8 cellular contexts compared by ENCODE assay signal in the genomic region with DNA sequence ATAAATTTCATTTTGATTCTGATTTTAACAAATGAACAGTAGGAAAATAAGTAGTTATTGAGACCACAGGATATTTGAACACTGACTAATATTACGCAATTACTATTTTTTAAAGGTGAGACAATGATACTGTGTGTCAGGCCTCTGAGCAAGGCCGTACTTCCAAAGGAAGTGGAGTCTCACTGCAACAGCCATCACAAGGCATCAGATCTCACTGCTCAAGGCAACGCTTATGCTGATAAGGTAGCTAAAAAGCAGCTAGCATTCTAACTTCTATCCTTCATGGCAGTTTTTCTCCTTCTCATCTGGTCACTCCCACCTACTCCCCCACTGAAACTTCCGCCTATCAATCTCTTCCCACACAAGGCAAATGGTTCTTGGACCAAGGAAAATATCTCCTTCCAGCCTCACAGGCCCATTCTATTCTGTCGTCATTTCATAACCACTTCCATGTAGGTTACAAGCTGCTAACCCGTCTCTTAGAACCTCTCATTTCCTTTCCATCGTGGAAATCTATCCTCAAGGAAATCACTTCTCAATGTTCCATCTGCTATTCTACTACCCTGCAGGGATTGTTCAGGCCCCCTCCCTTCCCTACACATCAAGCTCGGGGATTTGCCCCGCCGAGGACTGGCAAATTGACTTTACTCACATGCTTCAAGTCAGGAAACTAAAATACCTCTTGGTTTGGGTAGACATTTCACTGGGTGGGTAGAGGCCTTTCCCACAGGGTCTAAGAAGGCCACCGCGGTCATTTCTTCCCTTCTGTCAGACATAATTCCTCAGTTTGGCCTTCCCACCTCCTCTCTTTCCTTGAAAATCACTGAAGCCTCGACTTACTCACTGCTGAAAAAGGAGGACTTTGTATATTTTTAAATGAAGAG. TPM values are rescaled to one million over a fixed set of nuclear protein-coding genes. Genes with fewer than 3 reads are reported as not detected.
DNase-seq lines count a peak whose midpoint lies in the region; ATAC-seq and TF ChIP-seq lines count a peak whose summit lies in the region.
"Not testable (repeated sequence)": the region's sequence is repeated elsewhere in the genome, so short reads cannot be mapped to it uniquely, and the experiment has no call there.

No MANE protein-coding gene starts in this region.

- H3K27ac ChIP-seq in CD4-positive, alpha-beta memory T cell (ENCODE audit: low read depth, low read length); neural progenitor cell: not testable (repeated sequence)
- H3K27ac ChIP-seq in GM23248 (peak overlapping the region; percentile 76), Karpas-422 (ENCODE audit: low read length) (peak overlapping the region; percentile 90), RWPE2 (ENCODE audit: poor library complexity, severe bottlenecking) (peak overlapping the region; percentile 98), right cardiac atrium (ENCODE audit: low read length) (peak overlapping the region; percentile 40)

- H3K4me2 ChIP-seq in GM23248 (ENCODE audit: unreplicated experiment) = not testable (repeated sequence)
- H3K4me2 ChIP-seq in Karpas-422 (ENCODE audit: low read depth, low read length, poor library complexity, severe bottlenecking) (peak overlapping the region; percentile 92), neural progenitor cell (peak overlapping the region; percentile 99)

- H3K9me2 ChIP-seq in GM23248 (ENCODE audit: insufficient read depth); Karpas-422 (replicated peaks; ENCODE audit: insufficient read depth, low read length): not testable (repeated sequence)

- H3K4me3 ChIP-seq in CD4-positive, alpha-beta memory T cell (ENCODE audit: low read length in 2 of 2); GM23248; RWPE2 (ENCODE audit: severe bottlenecking); right cardiac atrium (ENCODE audit: low read length): not testable (repeated sequence)
- peak overlapping the region; percentile 94 for H3K4me3 ChIP-seq in Karpas-422 (ENCODE audit: low read length)
- peak overlapping the region; percentile 85 for H3K4me3 ChIP-seq in neural progenitor cell

- CTCF ChIA-PET in CD4-positive, alpha-beta memory T cell (lab: Charles Lee; ENCODE audit: partially characterized antibody) = not testable (repeated sequence)

- peaks cover 61% of the 10 kb centered on the region for H3K79me2 ChIP-seq in GM23248 (ENCODE audit: insufficient read depth)
- peaks cover 92% of the 10 kb centered on the region for H3K79me2 ChIP-seq in Karpas-422 (ENCODE audit: low read length)
- H3K79me2 ChIP-seq in neural progenitor cell (ENCODE audit: low read depth) = peaks cover 92% of the 10 kb centered on the region

- peak; percentile 40; the same call in 2 of the 3 replicates for ATAC-seq in RWPE2 (ENCODE audit: low read depth)
- ATAC-seq in central memory CD8-positive, alpha-beta T cell (replicated peaks; ENCODE audit: extremely low read depth, poor library complexity, severe bottlenecking); right cardiac atrium: not testable (repeated sequence)

- not testable (repeated sequence) for H3K9me3 ChIP-seq in CD4-positive, alpha-beta memory T cell (ENCODE audit: control insufficient read depth in 1 of 2, low read length in 2 of 2); GM23248 (ENCODE audit: low read depth); Karpas-422 (ENCODE audit: low read length); RWPE2 (ENCODE audit: severe bottlenecking); right cardiac atrium (ENCODE audit: control insufficient read depth, low read length); neural progenitor cell (ENCODE audit: low read depth)

- not testable (repeated sequence) for H3K9me3 Mint-ChIP-seq in CD4-positive, alpha-beta memory T cell; activated T-cell treated with anti-CD3 and anti-CD28 coated beads, Interleukin-2, amount 50 U/mL, for 24 hours; central memory CD8-positive, alpha-beta T cell; neural progenitor cell

- TF ChIP-seq CTCF in RWPE2 (IDR thresholded peaks at IDR 0.05; ENCODE audit: poor library complexity, severe bottlenecking); neural progenitor cell (IDR thresholded peaks at IDR 0.05): not testable (repeated sequence)

- H3K27me3 Mint-ChIP-seq in CD4-positive, alpha-beta memory T cell; activated T-cell treated with anti-CD3 and anti-CD28 coated beads, Interleukin-2, amount 50 U/mL, for 24 hours; central memory CD8-positive, alpha-beta T cell; neural progenitor cell (ENCODE audit: insufficient read depth, low read depth): not testable (repeated sequence)

- POLR2A ChIA-PET in CD4-positive, alpha-beta memory T cell (lab: Charles Lee; ENCODE audit: partially characterized antibody) = not testable (repeated sequence)

- peaks cover 50% of the 10 kb centered on the region for H3F3A ChIP-seq in GM23248 (ENCODE audit: insufficient read depth)
- peaks cover 14% of the 10 kb centered on the region for H3F3A ChIP-seq in neural progenitor cell (ENCODE audit: low read depth)

- peaks cover 29% of the 10 kb centered on the region for H3K4me1 ChIP-seq in CD4-positive, alpha-beta memory T cell (ENCODE audit: insufficient read depth, low read length)
- H3K4me1 ChIP-seq in GM23248 (ENCODE audit: insufficient read depth) (peaks cover 37% of the 10 kb centered on the region), Karpas-422 (ENCODE audit: low read length) (peaks cover 56% of the 10 kb centered on the region), RWPE2 (ENCODE audit: insufficient read depth, poor library complexity, severe bottlenecking) (peaks cover 46% of the 10 kb centered on the region), neural progenitor cell (peaks cover 27% of the 10 kb centered on the region)
- not testable (repeated sequence) for H3K4me1 ChIP-seq in right cardiac atrium (ENCODE audit: control insufficient read depth, insufficient read depth, low read length)

- in situ Hi-C loops in GM23248 (cut with MboI) = not testable (repeated sequence)

- peaks cover 13 to 22% of the 10 kb centered on the region in 2 donors for H3K36me3 Mint-ChIP-seq in CD4-positive, alpha-beta memory T cell
- H3K36me3 Mint-ChIP-seq in activated T-cell treated with anti-CD3 and anti-CD28 coated beads, Interleukin-2, amount 50 U/mL, for 24 hours (ENCODE audit: low read depth) = peaks cover 34% of the 10 kb centered on the region
- peaks cover 22% of the 10 kb centered on the region for H3K36me3 Mint-ChIP-seq in central memory CD8-positive, alpha-beta T cell (ENCODE audit: insufficient read depth)
- peaks cover 19% of the 10 kb centered on the region for H3K36me3 Mint-ChIP-seq in neural progenitor cell

- H2AFZ ChIP-seq in GM23248 (peak overlapping the region; percentile 35), Karpas-422 (ENCODE audit: low read length) (0 out of 2 replicates have a peak overlapping the region, but pooled peaks have one; percentile 3)
- H2AFZ ChIP-seq in neural progenitor cell (replicated peaks) = not testable (repeated sequence)

- H3K9ac ChIP-seq in GM23248, neural progenitor cell: not testable (repeated sequence)
- peak overlapping the region; percentile 54 for H3K9ac ChIP-seq in Karpas-422 (ENCODE audit: low read length)

- WGBS in GM23248 (ENCODE audit: low coverage in 1 of 2, low lambda C conversion rate in 2 of 2, missing lambda C conversion rate in 2 of 2), 2 experiments = 86 to 89% methylated on average over 12 to 13 of the region's 13 CpGs
- 78% methylated on average over 13 of the region's 13 CpGs for WGBS in right cardiac atrium

- not testable (repeated sequence) for H4K20me1 ChIP-seq in GM23248 (ENCODE audit: insufficient read depth); neural progenitor cell (ENCODE audit: low read depth)
- H4K20me1 ChIP-seq in Karpas-422 (ENCODE audit: insufficient read depth, low read depth, low read length) = peaks cover 12% of the 10 kb centered on the region; the same call in 1 of the 2 replicates

- intact Hi-C loops in CD4-positive, alpha-beta memory T cell (cut with micrococcal nuclease) = loop anchor here (5.0 to 10.0 kb wide), 3 partner anchors 36 to 786 kb away; a partner anchor contains a TSS
- intact Hi-C loops in right cardiac atrium (cut with DNase I) = not testable (repeated sequence)

- not testable (repeated sequence) for DNase-seq in CD4-positive, alpha-beta memory T cell; RWPE2 (ENCODE audit: low spot score); activated T-cell treated with anti-CD3 and anti-CD28 coated beads, Interleukin-2, amount 50 U/mL, for 24 hours; central memory CD8-positive, alpha-beta T cell (ENCODE audit: low spot score in 2 of 2); right cardiac atrium; neural progenitor cell (ENCODE audit: low spot score)
- DNase-seq in GM23248 (peak; percentile 41), Karpas-422 (peak; percentile 65)

- H3K36me3 ChIP-seq in CD4-positive, alpha-beta memory T cell (ENCODE audit: insufficient read depth, low read length); GM23248 (ENCODE audit: low read depth); Karpas-422 (ENCODE audit: insufficient read depth, low read length); RWPE2 (ENCODE audit: low read depth); neural progenitor cell: not testable (repeated sequence)

- H3K4me1 Mint-ChIP-seq in CD4-positive, alpha-beta memory T cell = peaks cover 21 to 53% (median 41%) of the 10 kb centered on the region in 4 donors
- peaks cover 42% of the 10 kb centered on the region for H3K4me1 Mint-ChIP-seq in activated T-cell treated with anti-CD3 and anti-CD28 coated beads, Interleukin-2, amount 50 U/mL, for 24 hours (ENCODE audit: low read depth)
- peaks cover 44% of the 10 kb centered on the region for H3K4me1 Mint-ChIP-seq in central memory CD8-positive, alpha-beta T cell
- peaks cover 36% of the 10 kb centered on the region for H3K4me1 Mint-ChIP-seq in neural progenitor cell

- H3K27me3 ChIP-seq in CD4-positive, alpha-beta memory T cell (ENCODE audit: insufficient read depth, low read length); GM23248 (replicated peaks; ENCODE audit: insufficient read depth); Karpas-422 (ENCODE audit: low read length); RWPE2 (ENCODE audit: insufficient read depth, poor library complexity, severe bottlenecking); right cardiac atrium (ENCODE audit: control insufficient read depth, insufficient read depth); neural progenitor cell: not testable (repeated sequence)

- H3K27ac Mint-ChIP-seq in CD4-positive, alpha-beta memory T cell = peak overlapping the region; percentile 13 to 99 (median 75)
- H3K27ac Mint-ChIP-seq in activated T-cell treated with anti-CD3 and anti-CD28 coated beads, Interleukin-2, amount 50 U/mL, for 24 hours = not testable (repeated sequence)
- H3K27ac Mint-ChIP-seq in central memory CD8-positive, alpha-beta T cell (ENCODE audit: low read depth) = peak overlapping the region; percentile 39
- peak overlapping the region; percentile 65 for H3K27ac Mint-ChIP-seq in neural progenitor cell

- peak overlapping the region in 6 of 8 donors; percentile 13 to 71 (median 62) for H3K4me3 Mint-ChIP-seq in CD4-positive, alpha-beta memory T cell
- H3K4me3 Mint-ChIP-seq in activated T-cell treated with anti-CD3 and anti-CD28 coated beads, Interleukin-2, amount 50 U/mL, for 24 hours = peak overlapping the region; percentile 99
- not testable (repeated sequence) for H3K4me3 Mint-ChIP-seq in central memory CD8-positive, alpha-beta T cell
- H3K4me3 Mint-ChIP-seq in neural progenitor cell = peak overlapping the region; percentile 0

RNA-seq across cellular contexts. Expression of a gene that starts 2.2 kb away (rescaled TPM):
- 10 to 100 TPM; 71.8 to 87.1 TPM for total RNA-seq in CD4-positive, alpha-beta memory T cell
- polyA plus RNA-seq in CD4-positive, alpha-beta memory T cell = 100 to 1,000 TPM; 294 to 408 TPM
- total RNA-seq in GM23248 (2014; rRNA removed; shearing (Covaris generic)) = 92.8 and 179 TPM in 2 replicates
- 187 and 193 TPM in 2 replicates for polyA plus RNA-seq in GM23248 (2016; fragmentation: Nextera tagmentation; extraction: Ambion mirVana)
- 72.8 and 306 TPM in 2 replicates for total RNA-seq in Karpas-422 (2014; rRNA removed; shearing (Covaris generic); ENCODE audit: low replicate concordance)
- 100 to 1,000 TPM in 3 of 4 donors, 10 to 100 TPM in 1; 80.9 to 112 (median 107) TPM for total RNA-seq in right cardiac atrium
- 59.6 TPM for polyA plus RNA-seq in right cardiac atrium
- 73.4 and 133 TPM in 2 replicates for total RNA-seq in neural progenitor cell (ENCODE audit: low replicate concordance)

RNA-seq across cellular contexts. Expression of a gene that starts 54.3 kb away (rescaled TPM):
- total RNA-seq in CD4-positive, alpha-beta memory T cell = 10 to 100 TPM; 90.8 to 95.3 TPM
- polyA plus RNA-seq in CD4-positive, alpha-beta memory T cell = 10 to 100 TPM; 49.3 to 58.9 TPM
- total RNA-seq in GM23248 (2014; rRNA removed; shearing (Covaris generic)) = 125 and 140 TPM in 2 replicates
- polyA plus RNA-seq in GM23248 (2016; fragmentation: Nextera tagmentation; extraction: Ambion mirVana) (47.6 and 55.0 TPM in 2 replicates), right cardiac atrium (51.7 TPM)
- total RNA-seq in Karpas-422 (2014; rRNA removed; shearing (Covaris generic); ENCODE audit: low replicate concordance) = 147 and 161 TPM in 2 replicates
- total RNA-seq in right cardiac atrium (10 to 100 TPM; 66.9 to 77.1 (median 69.2) TPM), neural progenitor cell (ENCODE audit: low replicate concordance) (109 and 135 TPM in 2 replicates)

RNA-seq across cellular contexts. Expression of a gene that starts 54.6 kb away (rescaled TPM):
- 100 to 1,000 TPM; 122 to 128 TPM for total RNA-seq in CD4-positive, alpha-beta memory T cell
- 100 to 1,000 TPM; 107 to 129 TPM for polyA plus RNA-seq in CD4-positive, alpha-beta memory T cell
- total RNA-seq in GM23248 (2014; rRNA removed; shearing (Covaris generic)) = 167 and 176 TPM in 2 replicates
- polyA plus RNA-seq in GM23248 (2016; fragmentation: Nextera tagmentation; extraction: Ambion mirVana) (190 and 194 TPM in 2 replicates), right cardiac atrium (24.8 TPM)
- 168 and 321 TPM in 2 replicates for total RNA-seq in Karpas-422 (2014; rRNA removed; shearing (Covaris generic); ENCODE audit: low replicate concordance)
- total RNA-seq in right cardiac atrium (10 to 100 TPM; 35.2 to 41.3 (median 37.4) TPM), neural progenitor cell (ENCODE audit: low replicate concordance) (120 and 129 TPM in 2 replicates)
